ENCODE assay signal across 1 cellular context in the genomic region with DNA sequence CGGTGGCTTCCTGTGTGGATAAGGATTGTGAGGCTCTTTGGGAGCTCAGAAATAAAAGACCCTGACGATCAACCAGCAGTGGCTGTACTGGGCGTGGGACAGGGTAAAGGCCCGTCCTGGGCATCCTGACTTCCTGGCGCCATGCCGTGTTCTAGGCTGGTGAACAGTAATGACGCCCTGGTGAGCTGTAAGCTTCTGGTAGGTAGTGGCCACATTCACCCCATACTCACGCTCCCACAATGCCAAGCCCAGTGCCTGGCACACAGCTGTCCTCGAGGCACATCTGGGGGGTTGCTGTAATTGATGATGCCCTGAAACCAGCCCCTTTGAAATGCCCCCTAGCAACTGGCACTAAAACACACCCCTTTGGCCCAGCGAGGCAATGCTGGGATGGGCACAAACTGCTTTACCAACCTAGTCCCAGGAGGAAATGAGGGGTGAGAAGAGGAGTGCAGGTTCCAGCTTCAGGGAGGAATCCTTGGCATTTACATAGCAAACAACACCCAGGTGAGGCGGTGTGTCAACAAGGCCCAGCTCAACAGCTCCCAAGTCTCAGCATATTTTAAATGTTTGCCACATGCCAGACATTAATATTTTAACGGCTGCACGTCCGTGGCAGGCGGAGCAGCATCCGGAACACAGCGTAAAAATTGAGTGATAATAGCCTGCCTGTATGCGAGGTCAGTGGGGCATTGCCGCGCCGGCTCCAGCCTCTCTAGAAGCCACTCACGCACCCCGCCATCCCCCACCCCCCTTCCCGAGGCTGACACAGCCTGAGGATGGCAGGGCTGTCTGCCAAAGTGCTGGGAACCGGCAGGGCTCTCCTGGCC.
TF ChIP-seq lines count a peak whose summit lies in the region.

No MANE protein-coding gene starts in this region.

TF ChIP-seq in H1, 55 proteins besides CTCF, POLR2A, EP300 and RAD21 (continued from another document):
- TF ChIP-seq, protein P1, sequence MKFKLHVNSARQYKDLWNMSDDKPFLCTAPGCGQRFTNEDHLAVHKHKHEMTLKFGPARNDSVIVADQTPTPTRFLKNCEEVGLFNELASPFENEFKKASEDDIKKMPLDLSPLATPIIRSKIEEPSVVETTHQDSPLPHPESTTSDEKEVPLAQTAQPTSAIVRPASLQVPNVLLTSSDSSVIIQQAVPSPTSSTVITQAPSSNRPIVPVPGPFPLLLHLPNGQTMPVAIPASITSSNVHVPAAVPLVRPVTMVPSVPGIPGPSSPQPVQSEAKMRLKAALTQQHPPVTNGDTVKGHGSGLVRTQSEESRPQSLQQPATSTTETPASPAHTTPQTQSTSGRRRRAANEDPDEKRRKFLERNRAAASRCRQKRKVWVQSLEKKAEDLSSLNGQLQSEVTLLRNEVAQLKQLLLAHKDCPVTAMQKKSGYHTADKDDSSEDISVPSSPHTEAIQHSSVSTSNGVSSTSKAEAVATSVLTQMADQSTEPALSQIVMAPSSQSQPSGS (IDR thresholded peaks at IDR 0.05; ENCODE audit: low read length) = no peak
- TF ChIP-seq JUN (IDR thresholded peaks at IDR 0.05; ENCODE audit: low read depth, low read length) = no peak
- TF ChIP-seq RXRA (IDR thresholded peaks at IDR 0.05; ENCODE audit: insufficient read depth, low read depth, low read length) = no peak
- TF ChIP-seq POU5F1 (IDR thresholded peaks at IDR 0.05; ENCODE audit: low read depth, low read length) = no peak
- TF ChIP-seq RBBP5 (IDR thresholded peaks at IDR 0.05; ENCODE audit: borderline replicate concordance, low read depth, low read length) = peak; percentile 45; the same call in 1 of the 2 replicates
- no peak for TF ChIP-seq SP2 (IDR thresholded peaks at IDR 0.05; ENCODE audit: low read length)
- TF ChIP-seq BRCA1 (IDR thresholded peaks at IDR 0.05; ENCODE audit: low read depth, low read length) = no peak
- no peak for TF ChIP-seq ZNF274 (IDR thresholded peaks at IDR 0.05; ENCODE audit: borderline replicate concordance, extremely low read depth, low read length)
- TF ChIP-seq MAFK (IDR thresholded peaks at IDR 0.05; ENCODE audit: low read depth, low read length) = no peak
- no peak for TF ChIP-seq NRF1 (IDR thresholded peaks at IDR 0.05; ENCODE audit: low read depth, low read length)
- no peak; a peak in 1 of 4 replicates for TF ChIP-seq SIN3A (conservative IDR thresholded peaks at IDR 0.05 in 1 of 2, IDR thresholded peaks at IDR 0.05 in 1 of 2; ENCODE audit: low read depth in 1 of 2, low read length in 2 of 2)
- TF ChIP-seq ASH2L (IDR thresholded peaks at IDR 0.05; ENCODE audit: low read length) = peak; percentile 52
- TF ChIP-seq KDM4A (IDR thresholded peaks at IDR 0.05; ENCODE audit: low read depth, low read length, severe bottlenecking) = no peak
- 0 out of 2 replicates have a peak, but pooled peaks have one; percentile 51 for TF ChIP-seq KDM1A (IDR thresholded peaks at IDR 0.05; ENCODE audit: borderline replicate concordance, low read length)
- no peak for TF ChIP-seq PHF8 (conservative IDR thresholded peaks at IDR 0.05; ENCODE audit: low read depth, low read length)
- TF ChIP-seq ATF3 (IDR thresholded peaks at IDR 0.05; ENCODE audit: insufficient read depth, low read depth, low read length) = no peak
- no peak for TF ChIP-seq NANOG (IDR thresholded peaks at IDR 0.05; ENCODE audit: insufficient read depth, low read depth, low read length, poor library complexity, severe bottlenecking)
- TF ChIP-seq, protein P2, sequence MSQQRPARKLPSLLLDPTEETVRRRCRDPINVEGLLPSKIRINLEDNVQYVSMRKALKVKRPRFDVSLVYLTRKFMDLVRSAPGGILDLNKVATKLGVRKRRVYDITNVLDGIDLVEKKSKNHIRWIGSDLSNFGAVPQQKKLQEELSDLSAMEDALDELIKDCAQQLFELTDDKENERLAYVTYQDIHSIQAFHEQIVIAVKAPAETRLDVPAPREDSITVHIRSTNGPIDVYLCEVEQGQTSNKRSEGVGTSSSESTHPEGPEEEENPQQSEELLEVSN (IDR thresholded peaks at IDR 0.05) = no peak
- 0 out of 2 replicates have a peak, but pooled peaks have one; percentile 60 for TF ChIP-seq TCF12 (IDR thresholded peaks at IDR 0.05; ENCODE audit: low read depth, low read length)
- no peak for TF ChIP-seq RFX5 (IDR thresholded peaks at IDR 0.05; ENCODE audit: borderline replicate concordance, low read depth, low read length)
- no peak for TF ChIP-seq EZH2 (IDR thresholded peaks at IDR 0.05; ENCODE audit: low read depth, low read length, severe bottlenecking)
- 0 out of 2 replicates have a peak, but pooled peaks have one; percentile 31 for TF ChIP-seq SP4 (IDR thresholded peaks at IDR 0.05; ENCODE audit: low read length)
- TF ChIP-seq TEAD4 (IDR thresholded peaks at IDR 0.05; ENCODE audit: low read depth, low read length) = peak; percentile 92
- no peak for TF ChIP-seq SIX5 (IDR thresholded peaks at IDR 0.05; ENCODE audit: low read depth, low read length)
- TF ChIP-seq CHD2 (IDR thresholded peaks at IDR 0.05; ENCODE audit: low read length) = no peak
- no peak for TF ChIP-seq POLR2AphosphoS5 (IDR thresholded peaks at IDR 0.05; ENCODE audit: low read depth, low read length)
- TF ChIP-seq YY1 (IDR thresholded peaks at IDR 0.05; ENCODE audit: low read depth, low read length) = no peak
- TF ChIP-seq HDAC6 (IDR thresholded peaks at IDR 0.05; ENCODE audit: low read depth, low read length) = no peak
- no peak for TF ChIP-seq HDAC2 (IDR thresholded peaks at IDR 0.05; ENCODE audit: borderline replicate concordance in 1 of 2, low read depth in 2 of 2, low read length in 2 of 2)
- no peak for TF ChIP-seq CTBP2 (IDR thresholded peaks at IDR 0.05; ENCODE audit: borderline replicate concordance, insufficient read depth, insufficient read length, low read length)
- no peak for TF ChIP-seq MAX (IDR thresholded peaks at IDR 0.05)
- TF ChIP-seq USF2 (IDR thresholded peaks at IDR 0.05; ENCODE audit: low read length) = no peak
- TF ChIP-seq KDM5A (IDR thresholded peaks at IDR 0.05; ENCODE audit: low read length) = no peak
- no peak for TF ChIP-seq GABPA (IDR thresholded peaks at IDR 0.05; ENCODE audit: borderline replicate concordance, insufficient read depth, low read length)
- TF ChIP-seq FOSL1 (IDR thresholded peaks at IDR 0.05; ENCODE audit: insufficient read depth, low read depth, low read length) = no peak
- TF ChIP-seq RNF2 (IDR thresholded peaks at IDR 0.05; ENCODE audit: borderline replicate concordance, low read depth, low read length, missing control alignments, poor library complexity, severe bottlenecking) = no peak
- TF ChIP-seq CHD1 (IDR thresholded peaks at IDR 0.05; ENCODE audit: low read depth, low read length) = no peak
